ENCODE assay signal across 29 cellular contexts in the genomic region with DNA sequence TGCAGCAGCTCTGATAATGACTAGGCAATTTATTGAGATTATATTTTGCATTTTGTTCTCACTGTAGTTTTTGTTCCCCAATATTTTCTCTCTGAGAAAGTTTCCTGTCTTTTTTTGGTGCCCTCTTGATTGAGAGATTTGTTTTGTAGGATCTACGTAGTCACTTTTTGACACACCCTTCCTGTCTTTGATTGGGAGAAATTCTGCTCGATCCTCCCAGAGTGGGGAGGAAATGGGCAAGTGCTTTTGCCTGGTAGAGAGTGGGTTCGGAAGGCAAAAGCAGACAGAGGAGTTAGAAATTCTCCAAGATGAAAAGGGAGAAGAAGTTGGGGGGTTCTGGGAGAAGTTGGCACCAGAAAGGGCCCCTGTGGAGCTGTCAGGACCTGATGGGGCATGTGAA. TPM values are rescaled to one million over a fixed set of nuclear protein-coding genes. Genes with fewer than 3 reads are reported as not detected.
"Had no signal": no experiment of that assay in that cellular context is flagged by ENCODE, and none has a peak within 500 bp of the region (broad histone marks: within the 10 kb centered on the region; RNA-seq: fewer than 3 reads in every experiment).

No MANE protein-coding gene starts in this region.

- H3K36me3 Mint-ChIP-seq: neural progenitor cell; stimulated activated effector memory CD8-positive, alpha-beta T cell treated with anti-CD3 and anti-CD28 coated beads, Interleukin-12 subunit alpha, Interleukin-12 subunit beta, amount 100 ng/mL, for 72 hours; stimulated activated naive B cell treated with anti-CD40 and anti-IgM and Interleukin-4, amounts not matched to agents 10 μg/mL and 1 μg/mL and 100 μg/mL, for 72 hours had no signal

- H3K27ac Mint-ChIP-seq: natural killer cell; nephron; neural progenitor cell; progenitor cell of endocrine pancreas; stimulated activated effector memory CD8-positive, alpha-beta T cell treated with anti-CD3 and anti-CD28 coated beads, Interleukin-12 subunit alpha, Interleukin-12 subunit beta, amount 100 ng/mL, for 72 hours; stimulated activated naive B cell treated with anti-CD40 and anti-IgM and Interleukin-4, amounts not matched to agents 10 μg/mL and 1 μg/mL and 100 μg/mL, for 72 hours; stimulated activated naive CD8-positive, alpha-beta T cell treated with anti-CD3 and anti-CD28 coated beads, Interleukin-15, Interleukin-2, amounts not matched to agents 100 ng/mL and 50 ng/mL, for 24 hours had no signal

- H3K27me3 ChIP-seq: neural progenitor cell, ovary, right lobe of liver, thyroid gland, upper lobe of right lung, uterus had no signal

- ATAC-seq: natural killer cell; psoas muscle; right cardiac atrium; right lobe of liver; stimulated activated effector memory CD8-positive, alpha-beta T cell treated with anti-CD3 and anti-CD28 coated beads, Interleukin-12 subunit alpha, Interleukin-12 subunit beta, amount 100 ng/mL, for 72 hours; stimulated activated naive B cell treated with anti-CD40 and anti-IgM and Interleukin-4, amounts not matched to agents 10 μg/mL and 1 μg/mL and 100 μg/mL, for 72 hours; upper lobe of right lung had no signal

- H2AFZ ChIP-seq: neural progenitor cell, parathyroid adenoma had no signal

- FAIRE-seq: small intestine had no signal

- H3K27ac ChIP-seq: neural progenitor cell, ovary, parathyroid adenoma, psoas muscle, right lobe of liver, sigmoid colon, stomach, thoracic aorta, thyroid gland, tibial nerve, upper lobe of right lung, uterus had no signal

- H3K4me3 ChIP-seq: neural progenitor cell, ovary, psoas muscle, right lobe of liver, sigmoid colon, stomach, thoracic aorta, thyroid gland, tibial nerve, upper lobe of right lung, uterus had no signal

- H3K9me3 Mint-ChIP-seq: natural killer cell; stimulated activated effector memory CD8-positive, alpha-beta T cell treated with anti-CD3 and anti-CD28 coated beads, Interleukin-12 subunit alpha, Interleukin-12 subunit beta, amount 100 ng/mL, for 72 hours; stimulated activated naive CD8-positive, alpha-beta T cell treated with anti-CD3 and anti-CD28 coated beads, Interleukin-15, Interleukin-2, amounts not matched to agents 100 ng/mL and 50 ng/mL, for 24 hours had no signal

- H3K4me2 ChIP-seq: neural progenitor cell had no signal

- DNase-seq: natural killer cell; occipital lobe; ovary; posterior cingulate gyrus; psoas muscle; right cardiac atrium; right lobe of liver; sigmoid colon; small intestine; stimulated activated CD4-positive, alpha-beta T cell treated with anti-CD3 and anti-CD28 coated beads, Interleukin-15, amount 100 ng/mL, for 24 hours; stimulated activated CD4-positive, alpha-beta T cell treated with anti-CD3 and anti-CD28 coated beads, Interleukin-2, amount 100 ng/mL, for 24 hours; stimulated activated CD4-positive, alpha-beta T cell treated with anti-CD3 and anti-CD28 coated beads, Interleukin-2, amount 100 ng/mL, for 48 hours; stimulated activated CD4-positive, alpha-beta T cell treated with anti-CD3 and anti-CD28 coated beads, Interleukin-4, amount 100 ng/mL, for 24 hours; stimulated activated naive B cell treated with anti-CD40 and anti-IgM and Interleukin-4, amounts not matched to agents 10 μg/mL and 1 μg/mL and 100 μg/mL, for 72 hours; stimulated activated naive CD4-positive, alpha-beta T cell treated with Interleukin-2 at 50 U/mL for 16 hours; stomach; thyroid gland; trophoblast cell; upper lobe of right lung; uterus had no signal

- H3K4me3 Mint-ChIP-seq: natural killer cell; nephron; neural progenitor cell; stimulated activated effector memory CD8-positive, alpha-beta T cell treated with anti-CD3 and anti-CD28 coated beads, Interleukin-12 subunit alpha, Interleukin-12 subunit beta, amount 100 ng/mL, for 72 hours; stimulated activated naive B cell treated with anti-CD40 and anti-IgM and Interleukin-4, amounts not matched to agents 10 μg/mL and 1 μg/mL and 100 μg/mL, for 72 hours; stimulated activated naive CD8-positive, alpha-beta T cell treated with anti-CD3 and anti-CD28 coated beads, Interleukin-15, Interleukin-2, amounts not matched to agents 100 ng/mL and 50 ng/mL, for 24 hours had no signal

- H3K4me1 ChIP-seq: neural progenitor cell, parathyroid adenoma, psoas muscle, right lobe of liver, sigmoid colon, stomach, thyroid gland, tibial nerve, upper lobe of right lung, uterus had no signal

- H3K36me3 ChIP-seq: neural progenitor cell, ovary, right lobe of liver, sigmoid colon, stomach, thoracic aorta, thyroid gland, tibial nerve, upper lobe of right lung, uterus had no signal

- H3K4me1 Mint-ChIP-seq: nephron; neural progenitor cell; stimulated activated effector memory CD8-positive, alpha-beta T cell treated with anti-CD3 and anti-CD28 coated beads, Interleukin-12 subunit alpha, Interleukin-12 subunit beta, amount 100 ng/mL, for 72 hours; stimulated activated naive B cell treated with anti-CD40 and anti-IgM and Interleukin-4, amounts not matched to agents 10 μg/mL and 1 μg/mL and 100 μg/mL, for 72 hours had no signal

- H3K9me3 ChIP-seq: ovary, psoas muscle, right lobe of liver, thoracic aorta, thyroid gland, upper lobe of right lung, uterus had no signal

- H3K79me2 ChIP-seq: parathyroid adenoma had no signal

- H3K9ac ChIP-seq: neural progenitor cell, parathyroid adenoma had no signal

RNA-seq across cellular contexts. Expression of gene SYT6, which starts 42.1 kb away (rescaled TPM):
- total RNA-seq: renal cortical epithelial cell, right cardiac atrium, right lobe of liver, upper lobe of right lung had no signal
- polyA plus RNA-seq: right cardiac atrium had no signal
